ENCODE assay signal across 24 cellular contexts in genomic region chr6:130907687-130908086, GRCh38.
"Had no signal": no experiment of that assay in that cellular context is flagged by ENCODE, and none has a peak within 500 bp of the region (broad histone marks: within the 10 kb centered on the region; RNA-seq: fewer than 3 reads in every experiment).

No MANE protein-coding gene starts in this region.

- DNase-seq: activated CD4-positive, alpha-beta T cell treated with anti-CD3 and anti-CD28 coated beads for 36 hours; activated CD4-positive, alpha-beta T cell treated with anti-CD3 and anti-CD28 coated beads, Interleukin-2, amount 50 U/mL, for 48 hours; activated CD8-positive, alpha-beta memory T cell treated with anti-CD3 and anti-CD28 coated beads, Interleukin-2, amount 10 ng/mL, durations not matched to agents 7 days and 5 days; activated naive CD4-positive, alpha-beta T cell; activated naive CD8-positive, alpha-beta T cell treated with anti-CD3 and anti-CD28 coated beads for 36 hours; activated T-cell treated with anti-CD3 and anti-CD28 coated beads, Interleukin-2, amount 50 U/mL, for 1 hour; amniotic stem cell; effector memory CD8-positive, alpha-beta T cell; foreskin keratinocyte; hippocampal formation; left cardiac atrium; lower lobe of right lung; stimulated activated CD4-positive, alpha-beta T cell treated with anti-CD3 and anti-CD28 coated beads, Interleukin-2, amount 100 ng/mL, for 24 hours; stimulated activated naive CD4-positive, alpha-beta T cell treated with Interleukin-2 at 50 U/mL for 16 hours; SW 1271; T-helper 2 cell; upper lobe of left lung; WERI-Rb-1 had no signal

- H3K27me3 ChIP-seq: cardiac muscle cell, foreskin keratinocyte, suprapubic skin, upper lobe of left lung had no signal

- H3K4me1 ChIP-seq: lower lobe of right lung, upper lobe of left lung had no signal

- H3K4me3 ChIP-seq: cardiac muscle cell, lower lobe of right lung, suprapubic skin, upper lobe of left lung had no signal

- H3K4me3 Mint-ChIP-seq: activated CD4-positive, alpha-beta T cell treated with anti-CD3 and anti-CD28 coated beads for 36 hours; activated CD8-positive, alpha-beta memory T cell treated with anti-CD3 and anti-CD28 coated beads, Interleukin-2, amount 10 ng/mL, durations not matched to agents 7 days and 5 days; activated naive CD8-positive, alpha-beta T cell treated with anti-CD3 and anti-CD28 coated beads for 36 hours; activated T-helper 17 cell treated with anti-CD3 and anti-CD28 coated beads, Interleukin-2, amount 50 U/mL, for 72 hours; effector memory CD8-positive, alpha-beta T cell had no signal

- H3K36me3 ChIP-seq: cardiac muscle cell, lower lobe of right lung, suprapubic skin, upper lobe of left lung, WERI-Rb-1 had no signal

- H3K27ac Mint-ChIP-seq: activated CD4-positive, alpha-beta T cell treated with anti-CD3 and anti-CD28 coated beads for 36 hours; activated CD8-positive, alpha-beta memory T cell treated with anti-CD3 and anti-CD28 coated beads, Interleukin-2, amount 10 ng/mL, durations not matched to agents 7 days and 5 days; activated naive CD8-positive, alpha-beta T cell treated with anti-CD3 and anti-CD28 coated beads for 36 hours; activated T-helper 17 cell treated with anti-CD3 and anti-CD28 coated beads, Interleukin-2, amount 50 U/mL, for 72 hours; effector memory CD8-positive, alpha-beta T cell; progenitor cell of endocrine pancreas had no signal

- H3K27ac ChIP-seq: cardiac muscle cell, epithelial cell of prostate, foreskin keratinocyte, lower lobe of right lung, suprapubic skin, upper lobe of left lung, WERI-Rb-1 had no signal

- H3K9me3 ChIP-seq: lower lobe of right lung, suprapubic skin, upper lobe of left lung had no signal

- H3K9me3 Mint-ChIP-seq: effector memory CD8-positive, alpha-beta T cell had no signal

- FAIRE-seq: islet of Langerhans had no signal

- ATAC-seq: activated CD4-positive, alpha-beta T cell treated with anti-CD3 and anti-CD28 coated beads for 36 hours; activated CD8-positive, alpha-beta memory T cell treated with anti-CD3 and anti-CD28 coated beads, Interleukin-2, amount 10 ng/mL, durations not matched to agents 7 days and 5 days; effector memory CD8-positive, alpha-beta T cell; foreskin keratinocyte; lower lobe of right lung had no signal

- H3K27me3 Mint-ChIP-seq: activated CD4-positive, alpha-beta T cell treated with anti-CD3 and anti-CD28 coated beads for 36 hours; activated naive CD8-positive, alpha-beta T cell treated with anti-CD3 and anti-CD28 coated beads for 36 hours; activated T-helper 17 cell treated with anti-CD3 and anti-CD28 coated beads, Interleukin-2, amount 50 U/mL, for 72 hours; progenitor cell of endocrine pancreas had no signal
